In the genomic region with DNA sequence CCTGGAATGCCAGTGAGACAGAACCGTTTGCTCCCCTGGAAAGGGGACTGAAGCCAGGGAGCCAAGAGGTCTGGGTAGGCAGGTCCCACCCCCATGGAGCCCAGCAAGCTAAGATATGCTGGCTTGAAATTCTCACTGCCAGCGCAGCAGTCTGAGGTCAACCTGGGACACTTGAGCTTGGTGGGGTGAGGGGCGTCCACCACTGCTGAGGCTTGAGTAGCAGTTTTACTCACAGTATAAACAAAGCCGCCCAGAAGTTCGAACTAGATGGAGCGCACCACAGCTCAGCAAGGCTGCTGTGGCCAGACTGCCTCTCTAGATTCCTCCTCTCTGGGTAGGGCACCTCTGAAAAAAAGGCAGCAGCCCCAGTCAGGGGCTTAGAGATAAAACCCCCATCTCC, we compare ENCODE assay signal across 6 cellular contexts.
"Had no signal": no experiment of that assay in that cellular context is flagged by ENCODE, and none has a peak within 500 bp of the region (broad histone marks: within the 10 kb centered on the region; RNA-seq: fewer than 3 reads in every experiment).

No MANE protein-coding gene starts in this region.

- H3K4me2 ChIP-seq: GM23338 had no signal

- H3K27ac Mint-ChIP-seq: GM23338, H9, HFFc6, IgD-negative memory B cell had no signal

- ATAC-seq: GM23338 had no signal

- DNase-seq: H9, HCEC 1CT, HFFc6, KBM-7 had no signal

- H3K4me3 ChIP-seq: GM23338 had no signal

- H2AFZ ChIP-seq: GM23338 had no signal
